ENCODE assay signal across 27 cellular contexts in the genomic region with DNA sequence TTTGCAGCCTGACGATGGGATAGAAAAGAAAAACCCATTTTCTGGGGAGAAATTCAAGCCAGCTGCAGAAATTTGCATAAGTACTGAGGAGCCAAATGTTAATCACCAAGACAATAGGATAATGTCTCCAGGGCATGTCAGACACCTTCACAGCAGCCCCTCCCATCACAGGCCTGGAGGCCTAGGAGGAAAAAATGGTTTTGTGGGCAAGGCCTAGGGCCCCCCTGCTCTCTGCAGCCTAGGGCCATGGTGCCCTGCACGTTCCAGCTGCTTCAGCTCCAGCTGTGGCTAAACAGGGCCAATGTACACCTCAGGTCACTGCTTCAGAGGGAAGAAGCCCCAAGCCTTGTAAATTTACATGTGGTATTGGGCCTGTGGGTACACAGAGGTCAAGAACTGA.
"Had no signal": no experiment of that assay in that cellular context is flagged by ENCODE, and none has a peak within 500 bp of the region (broad histone marks: within the 10 kb centered on the region; RNA-seq: fewer than 3 reads in every experiment).

No MANE protein-coding gene starts in this region.

- H3K27me3 ChIP-seq: stomach, suprapubic skin, testis, thyroid gland, tibial artery, tibial nerve, transverse colon, upper lobe of left lung, upper lobe of right lung, uterus, vagina had no signal

- DNase-seq: stimulated activated CD4-positive, alpha-beta T cell treated with anti-CD3 and anti-CD28 coated beads, Interleukin-2, amount 100 ng/mL, for 48 hours; stimulated activated CD4-positive, alpha-beta T cell treated with anti-CD3 and anti-CD28 coated beads, Interleukin-4, amount 100 ng/mL, for 1 hour; stimulated activated CD4-positive, alpha-beta T cell treated with anti-CD3 and anti-CD28 coated beads, Interleukin-4, amount 100 ng/mL, for 24 hours; stimulated activated CD4-positive, alpha-beta T cell treated with anti-CD3 and anti-CD28 coated beads, Interleukin-4, amount 100 ng/mL, for 4 hours; stimulated activated CD8-positive, alpha-beta memory T cell treated with anti-CD3 and anti-CD28 coated beads, Interleukin-4, amount 100 ng/mL, for 48 hours; stimulated activated naive B cell treated with anti-CD40 and anti-IgM and Interleukin-4, amounts not matched to agents 10 μg/mL and 1 μg/mL and 100 μg/mL, for 72 hours; stimulated activated naive CD4-positive, alpha-beta T cell; stimulated activated naive CD4-positive, alpha-beta T cell treated with Interleukin-2 at 50 U/mL for 16 hours; stimulated activated naive CD8-positive, alpha-beta T cell treated with anti-CD3 and anti-CD28 coated beads, Interleukin-15, amount 100 ng/mL, for 72 hours; stimulated activated naive CD8-positive, alpha-beta T cell treated with anti-CD3 and anti-CD28 coated beads, Interleukin-15, Interleukin-2, amounts not matched to agents 100 U/mL and 50 U/mL, for 24 hours; stomach; substantia nigra; testis; thyroid gland; tibial artery; transverse colon; trophoblast cell; upper lobe of right lung; uterus had no signal

- FAIRE-seq: urothelium cell line had no signal

- H3K36me3 ChIP-seq: stomach, suprapubic skin, thoracic aorta, thyroid gland, tibial artery, tibial nerve, transverse colon, upper lobe of left lung, upper lobe of right lung, uterus, vagina had no signal

- ATAC-seq: stimulated activated effector memory CD8-positive, alpha-beta T cell treated with anti-CD3 and anti-CD28 coated beads, Interleukin-12 subunit alpha, Interleukin-12 subunit beta, amount 100 ng/mL, for 72 hours; stimulated activated memory B cell treated with anti-CD40 and anti-IgM and Interleukin-4, amounts not matched to agents 10 μg/mL and 1 μg/mL and 100 μg/mL, for 72 hours; stimulated activated naive B cell treated with anti-CD40 and anti-IgM and Interleukin-4, amounts not matched to agents 10 μg/mL and 1 μg/mL and 100 μg/mL, for 72 hours; stimulated activated naive CD8-positive, alpha-beta T cell treated with anti-CD3 and anti-CD28 coated beads, Interleukin-15, amount 100 ng/mL, for 72 hours; stimulated activated naive CD8-positive, alpha-beta T cell treated with anti-CD3 and anti-CD28 coated beads, Interleukin-15, Interleukin-2, amounts not matched to agents 100 U/mL and 50 U/mL, for 24 hours; upper lobe of right lung had no signal

- H3K4me1 ChIP-seq: stomach, suprapubic skin, testis, thyroid gland, tibial artery, tibial nerve, transverse colon, upper lobe of left lung, upper lobe of right lung, uterus, vagina had no signal

- H3K27ac ChIP-seq: stomach, suprapubic skin, testis, thoracic aorta, thyroid gland, tibial artery, tibial nerve, transverse colon, upper lobe of left lung, upper lobe of right lung, uterus, vagina had no signal

- H3K9me3 ChIP-seq: testis, thoracic aorta, thyroid gland, transverse colon, uterus, vagina had no signal

- H3K4me3 ChIP-seq: stomach, suprapubic skin, testis, thoracic aorta, thyroid gland, tibial artery, tibial nerve, transverse colon, upper lobe of left lung, upper lobe of right lung, uterus, vagina had no signal
